ENCODE assay signal across 10 cellular contexts in the genomic region with DNA sequence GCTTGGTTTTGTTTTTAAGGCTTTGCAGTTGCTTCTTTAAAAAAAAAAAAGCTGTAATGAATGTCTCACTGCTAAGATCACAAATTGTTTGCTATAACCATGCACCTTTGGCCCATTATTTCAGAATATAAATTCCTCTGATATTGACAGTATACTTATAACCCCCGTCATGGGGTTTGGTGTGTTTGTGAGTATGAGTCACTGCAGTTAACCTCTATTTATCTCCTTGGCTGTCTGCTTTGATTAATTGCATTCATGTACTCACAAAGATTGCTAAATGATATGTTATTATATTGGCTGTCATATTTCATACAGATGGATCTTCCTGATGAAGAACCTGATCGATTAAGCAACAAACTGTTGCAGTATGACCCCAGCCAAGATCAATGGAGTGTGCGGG. TPM values are rescaled to one million over a fixed set of nuclear protein-coding genes. Genes with fewer than 3 reads are reported as not detected.
"Had no signal": no experiment of that assay in that cellular context is flagged by ENCODE, and none has a peak within 500 bp of the region (broad histone marks: within the 10 kb centered on the region; RNA-seq: fewer than 3 reads in every experiment).

No MANE protein-coding gene starts in this region.

- DNase-seq: activated B cell treated with CpG ODN at 0.5 μM for 24 hours; activated CD4-positive, alpha-beta T cell treated with anti-CD3 and anti-CD28 coated beads, Interleukin-2, amount 10 ng/mL, durations not matched to agents 7 days and 5 days; activated naive CD4-positive, alpha-beta T cell treated with anti-CD3 and anti-CD28 coated beads, Interleukin-2, amount 10 ng/mL, durations not matched to agents 7 days and 5 days; adrenal gland; effector memory CD4-positive, alpha-beta T cell; pancreas; stimulated activated CD4-positive, alpha-beta T cell treated with anti-CD3 and anti-CD28 coated beads, Interleukin-15, amount 100 ng/mL, for 24 hours; stimulated activated CD4-positive, alpha-beta T cell treated with anti-CD3 and anti-CD28 coated beads, Interleukin-4, amount 100 ng/mL, for 24 hours had no signal

- H3K9me3 ChIP-seq: adrenal gland, pancreas had no signal

- H3K4me1 ChIP-seq: neural progenitor cell, pancreas had no signal

- H3K27ac ChIP-seq: adrenal gland, epithelial cell of prostate, neural progenitor cell, pancreas had no signal

- H3K36me3 ChIP-seq: adrenal gland, neural progenitor cell, pancreas had no signal

- H3K4me3 ChIP-seq: adrenal gland, neural progenitor cell, pancreas had no signal

- H3K27me3 ChIP-seq: adrenal gland, pancreas had no signal

- ATAC-seq: pancreas had no signal

RNA-seq across cellular contexts. Expression of gene KBTBD12, which starts 14.8 kb away (rescaled TPM):
- total RNA-seq: activated CD4-positive, alpha-beta T cell treated with anti-CD3 and anti-CD28 coated beads, Interleukin-2, amount 10 ng/mL, durations not matched to agents 7 days and 5 days had no signal
